In the genomic region with DNA sequence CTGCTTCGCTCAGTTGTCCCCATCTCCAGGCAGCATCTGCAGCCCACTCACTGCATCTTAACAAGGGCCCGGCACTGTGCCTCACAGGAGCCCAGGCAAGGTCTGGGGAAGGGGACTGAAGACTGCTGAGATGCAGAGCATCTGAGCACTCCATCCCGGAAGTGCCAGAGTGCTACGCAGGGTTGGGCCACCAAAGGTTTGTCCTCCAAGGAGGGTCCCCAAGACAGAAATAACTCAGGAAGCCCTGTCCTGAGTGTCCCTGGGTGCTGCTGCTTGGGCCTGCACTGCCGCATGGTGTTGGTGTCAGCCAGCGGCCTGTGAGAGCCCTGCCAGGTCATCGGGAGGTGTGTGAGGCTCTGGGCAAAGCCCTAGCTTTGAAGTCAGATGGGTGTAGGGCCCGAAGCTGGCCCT, we compare ENCODE assay signal across 21 cellular contexts.
DNase-seq lines count a peak whose midpoint lies in the region; ATAC-seq and TF ChIP-seq lines count a peak whose summit lies in the region.
"Had no signal": no experiment of that assay in that cellular context is flagged by ENCODE, and none has a peak within 500 bp of the region (broad histone marks: within the 10 kb centered on the region; RNA-seq: fewer than 3 reads in every experiment).

No MANE protein-coding gene starts in this region.

- no peak overlapping the region for H3K4me3 Mint-ChIP-seq in activated naive CD8-positive, alpha-beta T cell treated with anti-CD3 and anti-CD28 coated beads for 36 hours
- H3K4me3 Mint-ChIP-seq: HFFc6 had no signal

- H3K4me2 ChIP-seq in neuronal stem cell (ENCODE audit: insufficient read depth, low read length, poor library complexity, severe bottlenecking) = no peak overlapping the region
- H3K4me2 ChIP-seq: KMS-11 had no signal

- no peak overlapping the region for H2AFZ ChIP-seq in neuronal stem cell (ENCODE audit: low read length)

- peak overlapping the region in 4 of 12 donors; percentile 41 to 70 (median 51) for H3K27ac ChIP-seq in heart left ventricle
- no peak overlapping the region for H3K27ac ChIP-seq in neuronal stem cell (replicated peaks; ENCODE audit: low read length)
- H3K27ac ChIP-seq: C4-2B, KMS-11, SJCRH30 had no signal

- H3K14ac ChIP-seq in neuronal stem cell (ENCODE audit: low read length) = no peak overlapping the region

- H3K27me3 ChIP-seq in heart left ventricle = no peaks in the 10 kb centered on the region
- peaks cover 0 to 6% (median 0%) of the 10 kb centered on the region in 3 experiments for H3K27me3 ChIP-seq in neuronal stem cell (ENCODE audit: control insufficient read depth in 3 of 3, insufficient read depth in 3 of 3, low read depth in 1 of 3, low read length in 3 of 3)
- H3K27me3 ChIP-seq: SJCRH30 had no signal

- H4K8ac ChIP-seq in neuronal stem cell (ENCODE audit: low read depth, low read length) = no peak overlapping the region

- peak; percentile 36 to 90 (median 84) for ATAC-seq in heart left ventricle
- ATAC-seq: PC-3 had no signal

- H3K36me3 Mint-ChIP-seq in activated naive CD8-positive, alpha-beta T cell treated with anti-CD3 and anti-CD28 coated beads for 36 hours = no peaks in the 10 kb centered on the region

- H3K27ac Mint-ChIP-seq in activated naive CD8-positive, alpha-beta T cell treated with anti-CD3 and anti-CD28 coated beads for 36 hours = no peak overlapping the region
- H3K27ac Mint-ChIP-seq: HFFc6 had no signal

- H3K79me1 ChIP-seq in neuronal stem cell (ENCODE audit: low read depth, low read length) = no peaks in the 10 kb centered on the region

- peak overlapping the region; percentile 29 for H3K18ac ChIP-seq in neuronal stem cell (ENCODE audit: low read length)

- H2BK5ac ChIP-seq in neuronal stem cell (ENCODE audit: low read length) = no peak overlapping the region

- H4K91ac ChIP-seq in neuronal stem cell (ENCODE audit: low read depth, low read length, poor library complexity) = no peak overlapping the region

- TF ChIP-seq CTCF in heart left ventricle (IDR thresholded peaks at IDR 0.05) (peak in 1 of 12 donors; percentile 30), GM13976 (IDR thresholded peaks at IDR 0.05; ENCODE audit: borderline replicate concordance, control extremely low read depth, extremely low read depth, insufficient read depth, missing control alignments) (no peak)

- intact Hi-C loops in heart left ventricle (cut with DNase I) = loop anchor here in 1 of 10 donors (10.0 kb wide), 1 partner anchor 414 kb away; no protein-coding TSS in a partner anchor

- peaks cover 0 to 8% (median 0%) of the 10 kb centered on the region in 12 donors for H3K9me3 ChIP-seq in heart left ventricle
- H3K9me3 ChIP-seq in neuronal stem cell (replicated peaks in 1 of 2; ENCODE audit: control insufficient read depth in 2 of 2, insufficient read depth in 1 of 2, low read depth in 1 of 2, low read length in 2 of 2) = peaks cover 0 to 4% of the 10 kb centered on the region in 2 donors
- H3K9me3 ChIP-seq: SJCRH30 had no signal

- H3K9me3 Mint-ChIP-seq in activated naive CD8-positive, alpha-beta T cell treated with anti-CD3 and anti-CD28 coated beads for 36 hours = no peaks in the 10 kb centered on the region

- no peak overlapping the region for H3K4ac ChIP-seq in neuronal stem cell (ENCODE audit: low read length)

- no peak overlapping the region for H3K23ac ChIP-seq in neuronal stem cell (ENCODE audit: low read depth, low read length, poor library complexity)

- H3K27me3 Mint-ChIP-seq in activated naive CD8-positive, alpha-beta T cell treated with anti-CD3 and anti-CD28 coated beads for 36 hours = peaks cover 8% of the 10 kb centered on the region

- TF ChIP-seq POLR2A in heart left ventricle (IDR thresholded peaks at IDR 0.05) = no peak

- H2BK12ac ChIP-seq in neuronal stem cell (ENCODE audit: low read length) = no peak overlapping the region

- H3K4me1 Mint-ChIP-seq in activated naive CD8-positive, alpha-beta T cell treated with anti-CD3 and anti-CD28 coated beads for 36 hours = no peaks in the 10 kb centered on the region

- WGBS in heart left ventricle, 4 donors = 69 to 86% (median 81%) methylated on average over 4 to 8 of the region's 8 CpGs
- WGBS in neuronal stem cell (ENCODE audit: extremely low coverage in 2 of 2, insufficient read length in 2 of 2, insufficient replicate concordance in 1 of 2), 2 donors = no CpG with 5 or more reads among the region's 8 CpGs

- H3K4me3 ChIP-seq in heart left ventricle (no peak overlapping the region), neuronal stem cell (ENCODE audit: low read length in 2 of 2) (no peak overlapping the region)
- H3K4me3 ChIP-seq: SJCRH30 had no signal

- H3K36me3 ChIP-seq in heart left ventricle (no peaks in the 10 kb centered on the region), neuronal stem cell (replicated peaks in 1 of 2; ENCODE audit: control insufficient read depth in 2 of 2, insufficient read depth in 2 of 2, low read length in 2 of 2) (no peaks in the 10 kb centered on the region)
- H3K36me3 ChIP-seq: SJCRH30 had no signal

- no peak overlapping the region for H3K9ac ChIP-seq in neuronal stem cell (ENCODE audit: low read depth, low read length, poor library complexity)
- H3K9ac ChIP-seq: KMS-11 had no signal

- H3K4me1 ChIP-seq in heart left ventricle (peaks cover 4 to 49% (median 23%) of the 10 kb centered on the region in 12 donors), neuronal stem cell (ENCODE audit: control insufficient read depth in 2 of 2, insufficient read depth in 1 of 2, low read depth in 1 of 2, low read length in 2 of 2) (peaks cover 3 to 4% of the 10 kb centered on the region in 2 donors)

- in situ Hi-C loops in GM13976 (cut with MboI; ENCODE audit: low sequenced_read_pairs, unreplicated experiment) = no loop called here

- no peak overlapping the region for H2BK120ac ChIP-seq in neuronal stem cell (ENCODE audit: low read depth, low read length)

- peak overlapping the region; percentile 48 for H2AK5ac ChIP-seq in neuronal stem cell (ENCODE audit: low read depth, low read length)

- DNase-seq in heart left ventricle (peak in 3 of 5 donors; percentile 69 to 84 (median 74)), islet precursor cell (peak; percentile 49), neuronal stem cell (ENCODE audit: low spot score) (no peak), NCI-H226 (no peak), GM13976 (ENCODE audit: low spot score) (no peak), NCI-H69 (lab: John Stamatoyannopoulos, UW) (no peak)
- no peak for DNase-seq in activated naive CD8-positive, alpha-beta T cell treated with anti-CD3 and anti-CD28 coated beads for 36 hours
- DNase-seq: ACHN, AML-193, DMS79 treated with DMSO at 0.1 percent for 48 hours, HFFc6, NCI-H1417, NCI-H187, NCI-H2107, NCI-H2227 treated with DMSO at 0.1 percent for 48 hours, NCI-H524 treated with DMSO at 0.1 percent for 48 hours, PC-3, RPMI8226, SJCRH30 had no signal

- H2BK15ac ChIP-seq in neuronal stem cell (ENCODE audit: low read length) = no peak overlapping the region

Comparison
In these comparisons a context has a peak if more than half of its experiments do, and no peak if none do; other contexts are left out.
1. DNase-seq: peak in heart left ventricle (3 of 5) and islet precursor cell (single experiment); none in neuronal stem cell (single experiment), NCI-H226 (single experiment), GM13976 (single experiment), activated naive CD8-positive, alpha-beta T cell treated with anti-CD3 and anti-CD28 coated beads for 36 hours (single experiment) and NCI-H69 (single experiment).